ENCODE assay signal across 8 cellular contexts in genomic region chr1:36420836-36421317, GRCh38. TPM values are rescaled to one million over a fixed set of nuclear protein-coding genes. Genes with fewer than 3 reads are reported as not detected.
DNase-seq lines count a peak whose midpoint lies in the region; ATAC-seq and TF ChIP-seq lines count a peak whose summit lies in the region.

No MANE protein-coding gene starts in this region.

- peak; percentile 84 for DNase-seq in AG20443 (ENCODE audit: low spot score)
- DNase-seq in NCI-H146 treated with DMSO at 0.1 percent for 48 hours (lab: John Stamatoyannopoulos, UW; ENCODE audit: unreplicated experiment), result peak; percentile 34
- DNase-seq in T follicular helper cell (ENCODE audit: low read depth), result peak; percentile 85
- peak; percentile 87 for DNase-seq in activated naive CD8-positive, alpha-beta T cell treated with anti-CD3 and anti-CD28 coated beads for 36 hours
- DNase-seq in cardiac muscle cell (ENCODE audit: low read depth in 1 of 2, low spot score in 1 of 2), result peak; percentile 79 to 88
- peak; percentile 48 for DNase-seq in pulmonary artery endothelial cell (ENCODE audit: low read depth, low spot score)
- DNase-seq in uterus, result peak; percentile 86 to 90

- peak; percentile 50 for ATAC-seq in GM21526 (IDR thresholded peaks at IDR 0.05; ENCODE audit: low FRiP score, unreplicated experiment)

- H3K4me1 Mint-ChIP-seq in activated naive CD8-positive, alpha-beta T cell treated with anti-CD3 and anti-CD28 coated beads for 36 hours, result peaks cover 9% of the 10 kb centered on the region

- H3K27me3 Mint-ChIP-seq in activated naive CD8-positive, alpha-beta T cell treated with anti-CD3 and anti-CD28 coated beads for 36 hours, result no peaks in the 10 kb centered on the region

- H3K4me1 ChIP-seq in cardiac muscle cell (ENCODE audit: low read depth) (no peaks in the 10 kb centered on the region), uterus (no peaks in the 10 kb centered on the region)

- H3K9me3 Mint-ChIP-seq in activated naive CD8-positive, alpha-beta T cell treated with anti-CD3 and anti-CD28 coated beads for 36 hours, result no peaks in the 10 kb centered on the region

- H3K27me3 ChIP-seq in cardiac muscle cell, result no peaks in the 10 kb centered on the region
- H3K27me3 ChIP-seq in uterus, result no peaks in the 10 kb centered on the region

- no peaks in the 10 kb centered on the region for H3K36me3 Mint-ChIP-seq in activated naive CD8-positive, alpha-beta T cell treated with anti-CD3 and anti-CD28 coated beads for 36 hours

- H3K9me3 ChIP-seq in cardiac muscle cell (ENCODE audit: low read depth), result no peaks in the 10 kb centered on the region
- H3K9me3 ChIP-seq in uterus, result no peaks in the 10 kb centered on the region

- no peak overlapping the region for H3K4me3 ChIP-seq in cardiac muscle cell
- H3K4me3 ChIP-seq in uterus, result no peak overlapping the region

- peak overlapping the region; percentile 85 for H3K27ac Mint-ChIP-seq in activated naive CD8-positive, alpha-beta T cell treated with anti-CD3 and anti-CD28 coated beads for 36 hours

- H3K36me3 ChIP-seq in cardiac muscle cell (peaks cover 11% of the 10 kb centered on the region), uterus (no peaks in the 10 kb centered on the region)

- no peak overlapping the region for H3K4me3 Mint-ChIP-seq in activated naive CD8-positive, alpha-beta T cell treated with anti-CD3 and anti-CD28 coated beads for 36 hours

- H3K27ac ChIP-seq in cardiac muscle cell (no peak overlapping the region), uterus (no peak overlapping the region)

- intact Hi-C loops in uterus (cut with DNase I; ENCODE audit: low total_unique reads), result loop anchor here (5.0 to 10.0 kb wide), 2 partner anchors 79 to 296 kb away; partner anchors contain the start of gene COL8A2

- TF ChIP-seq CTCF in cardiac muscle cell (IDR thresholded peaks at IDR 0.05; ENCODE audit: low read depth, low read length) (peak; percentile 96), uterus (IDR thresholded peaks at IDR 0.05) (peak; percentile 89 to 95 (median 92))

- TF ChIP-seq POLR2A in uterus (IDR thresholded peaks at IDR 0.05), result no peak

RNA-seq across cellular contexts. Expression of gene LSM10, which starts 23.2 kb away (rescaled TPM):
- total RNA-seq in activated naive CD8-positive, alpha-beta T cell treated with anti-CD3 and anti-CD28 coated beads for 36 hours, result 10 to 100 TPM; 64.1 to 66.8 TPM
- total RNA-seq in cardiac muscle cell (15.9 and 20.6 TPM in 2 replicates), pulmonary artery endothelial cell (12.3 and 13.6 TPM in 2 replicates), uterus (10 to 100 TPM in 2 of 4 donors, 1 to 10 TPM in 2; 3.7 to 48.1 (median 15.1) TPM)
- 70.7 and 75.7 TPM in 2 replicates for polyA plus RNA-seq in cardiac muscle cell

RNA-seq across cellular contexts. Expression of gene OSCP1, which starts 29.4 kb away (rescaled TPM):
- total RNA-seq in activated naive CD8-positive, alpha-beta T cell treated with anti-CD3 and anti-CD28 coated beads for 36 hours, result 1 to 10 TPM; 2.4 to 2.7 TPM
- 16.9 and 18.5 TPM in 2 replicates for total RNA-seq in cardiac muscle cell
- polyA plus RNA-seq in cardiac muscle cell, result 19.5 and 22.0 TPM in 2 replicates
- total RNA-seq in pulmonary artery endothelial cell, result 4.5 and 7.2 TPM in 2 replicates
- total RNA-seq in uterus, result 10 to 100 TPM in 2 of 4 donors, 1 to 10 TPM in 2; 2.4 to 22.4 (median 12.0) TPM

RNA-seq across cellular contexts. Expression of gene STK40, which starts 35.2 kb away (rescaled TPM):
- total RNA-seq in activated naive CD8-positive, alpha-beta T cell treated with anti-CD3 and anti-CD28 coated beads for 36 hours, result 10 to 100 TPM; 43.1 to 51.5 TPM
- total RNA-seq in cardiac muscle cell (37.0 and 38.5 TPM in 2 replicates), pulmonary artery endothelial cell (13.3 and 19.2 TPM in 2 replicates), uterus (10 to 100 TPM; 19.1 to 84.5 (median 44.0) TPM)
- polyA plus RNA-seq in cardiac muscle cell, result 43.9 and 51.1 TPM in 2 replicates

RNA-seq across cellular contexts. Expression of gene MRPS15, which starts 43.3 kb away (rescaled TPM):
- 100 to 1,000 TPM; 137 to 149 TPM for total RNA-seq in activated naive CD8-positive, alpha-beta T cell treated with anti-CD3 and anti-CD28 coated beads for 36 hours
- total RNA-seq in cardiac muscle cell (83.5 and 134 TPM in 2 replicates), pulmonary artery endothelial cell (92.1 and 102 TPM in 2 replicates), uterus (10 to 100 TPM; 25.0 to 43.5 (median 36.3) TPM)
- polyA plus RNA-seq in cardiac muscle cell, result 143 and 166 TPM in 2 replicates

Comparison
In these comparisons a context has a peak if more than half of its experiments do, and no peak if none do; other contexts are left out.
1. DNase-seq: peak in every context shown above with its lines; median percentile 88 in uterus; 87 in activated naive CD8-positive, alpha-beta T cell treated with anti-CD3 and anti-CD28 coated beads for 36 hours; 85 in T follicular helper cell; 84 in AG20443; 84 in cardiac muscle cell; 48 in pulmonary artery endothelial cell; 34 in NCI-H146 treated with DMSO at 0.1 percent for 48 hours.